Comparison of ENCODE assay signal across 14 cellular contexts in the genomic region with DNA sequence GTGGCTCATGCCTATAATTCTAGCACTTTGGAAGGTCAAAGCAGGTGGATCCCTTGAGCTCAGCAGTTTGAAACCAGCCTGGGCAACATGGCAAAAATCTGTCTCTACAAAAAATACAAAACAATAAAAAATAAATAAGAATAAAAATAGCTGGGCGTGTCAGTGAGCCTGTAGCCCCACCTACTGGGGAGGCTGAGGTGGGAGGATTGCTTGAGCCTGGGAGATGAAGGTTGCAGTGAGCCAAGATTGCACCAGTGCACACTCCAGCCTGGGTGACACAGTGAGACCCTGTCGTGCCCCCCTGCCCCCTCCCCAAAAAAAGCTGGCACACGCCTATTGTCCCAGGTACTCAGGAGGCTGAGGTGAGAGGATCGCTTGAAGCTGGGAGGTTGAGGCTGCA. TPM values are rescaled to one million over a fixed set of nuclear protein-coding genes. Genes with fewer than 3 reads are reported as not detected.
DNase-seq lines count a peak whose midpoint lies in the region; ATAC-seq and TF ChIP-seq lines count a peak whose summit lies in the region.
"Had no signal": no experiment of that assay in that cellular context is flagged by ENCODE, and none has a peak within 500 bp of the region (broad histone marks: within the 10 kb centered on the region; RNA-seq: fewer than 3 reads in every experiment).

No MANE protein-coding gene starts in this region.

- peaks cover 10% of the 10 kb centered on the region for H3K27me3 Mint-ChIP-seq in activated naive CD4-positive, alpha-beta T cell treated with anti-CD3 and anti-CD28 coated beads for 36 hours (ENCODE audit: low read depth)

- no peak overlapping the region for H3K4me2 ChIP-seq in smooth muscle cell

- H3K27me3 ChIP-seq in colonic mucosa (no peaks in the 10 kb centered on the region), smooth muscle cell (ENCODE audit: low read depth) (no peaks in the 10 kb centered on the region)

- no peaks in the 10 kb centered on the region for H4K20me1 ChIP-seq in smooth muscle cell (ENCODE audit: low read depth)

- H3K27ac ChIP-seq in colonic mucosa: no peak overlapping the region
- no peak overlapping the region for H3K27ac ChIP-seq in smooth muscle cell (ENCODE audit: low read depth)

- H3K36me3 ChIP-seq in colonic mucosa (no peaks in the 10 kb centered on the region), smooth muscle cell (ENCODE audit: low read depth) (no peaks in the 10 kb centered on the region)

- TF ChIP-seq CTCF in LNCAP (IDR thresholded peaks at IDR 0.05) (peak; percentile 17; the same call in 1 of the 2 replicates), colonic mucosa (IDR thresholded peaks at IDR 0.05) (peak; percentile 20), smooth muscle cell (IDR thresholded peaks at IDR 0.05; ENCODE audit: borderline replicate concordance, insufficient read depth, poor library complexity, severe bottlenecking) (peak; percentile 14)

- peaks cover 11% of the 10 kb centered on the region for H3K4me1 Mint-ChIP-seq in activated naive CD4-positive, alpha-beta T cell treated with anti-CD3 and anti-CD28 coated beads for 36 hours (ENCODE audit: low read depth)
- H3K4me1 Mint-ChIP-seq: B cell had no signal

- H3K4me3 ChIP-seq in colonic mucosa: no peak overlapping the region
- H3K4me3 ChIP-seq in smooth muscle cell: no peak overlapping the region

- H3K9me3 Mint-ChIP-seq in activated naive CD4-positive, alpha-beta T cell treated with anti-CD3 and anti-CD28 coated beads for 36 hours: no peaks in the 10 kb centered on the region

- no peak overlapping the region for H3K4me3 Mint-ChIP-seq in activated naive CD4-positive, alpha-beta T cell treated with anti-CD3 and anti-CD28 coated beads for 36 hours
- H3K4me3 Mint-ChIP-seq: B cell, naive B cell had no signal

- no peak overlapping the region for H3K9ac ChIP-seq in colonic mucosa (ENCODE audit: low read depth in 2 of 2, low read length in 2 of 2)
- no peak overlapping the region for H3K9ac ChIP-seq in smooth muscle cell (ENCODE audit: low read depth)

- intact Hi-C loops in activated naive CD4-positive, alpha-beta T cell treated with anti-CD3 and anti-CD28 coated beads for 36 hours (cut with micrococcal nuclease): loop anchor here (1.0 to 5.0 kb wide), 2 partner anchors 199 to 219 kb away; a partner anchor contains a TSS
- intact Hi-C loops in colonic mucosa (cut with DNase I): no loop called here

- no peaks in the 10 kb centered on the region for H3K4me1 ChIP-seq in colonic mucosa
- no peaks in the 10 kb centered on the region for H3K4me1 ChIP-seq in smooth muscle cell (ENCODE audit: low read depth)

- H3K9me3 ChIP-seq in colonic mucosa (no peaks in the 10 kb centered on the region), smooth muscle cell (replicated peaks; ENCODE audit: low read depth) (no peaks in the 10 kb centered on the region)

- peak; percentile 52 for DNase-seq in activated naive CD4-positive, alpha-beta T cell treated with anti-CD3 and anti-CD28 coated beads for 36 hours
- DNase-seq in activated naive CD4-positive, alpha-beta T cell (lab: John Stamatoyannopoulos, UW): no peak
- no peak for DNase-seq in colonic mucosa
- DNase-seq in smooth muscle cell (lab: John Stamatoyannopoulos, UW; ENCODE audit: unreplicated experiment): no peak
- no peak for DNase-seq in activated gamma-delta T cell (lab: John Stamatoyannopoulos, UW)
- DNase-seq in NCI-H446 (lab: John Stamatoyannopoulos, UW): no peak
- DNase-seq: activated CD4-positive, CD25-positive, alpha-beta regulatory T cell treated with anti-CD3 and anti-CD28 coated beads, Interleukin-2, amount 50 U/mL, for 72 hours; amniotic stem cell; naive B cell; NCI-H2171; SHP77 treated with DMSO at 0.1 percent for 48 hours had no signal

- CTCF ChIA-PET in activated naive CD4-positive, alpha-beta T cell treated with anti-CD3 and anti-CD28 coated beads for 36 hours (lab: Charles Lee): interaction anchor here (0.5 to 1.6 kb wide), 9 partner anchors 17 to 220 kb away, joined by 3 to 6 read pairs (median 4); a partner anchor contains a TSS

- no peak overlapping the region for H3K27ac Mint-ChIP-seq in activated naive CD4-positive, alpha-beta T cell treated with anti-CD3 and anti-CD28 coated beads for 36 hours
- H3K27ac Mint-ChIP-seq: B cell had no signal

- H3F3A ChIP-seq in smooth muscle cell (ENCODE audit: low read depth): no peaks in the 10 kb centered on the region

- H3K36me3 Mint-ChIP-seq in activated naive CD4-positive, alpha-beta T cell treated with anti-CD3 and anti-CD28 coated beads for 36 hours (ENCODE audit: low read depth): no peaks in the 10 kb centered on the region
- H3K36me3 Mint-ChIP-seq: naive B cell had no signal

- no peak overlapping the region for H2AFZ ChIP-seq in smooth muscle cell (ENCODE audit: low read depth)

- no peaks in the 10 kb centered on the region for H3K79me2 ChIP-seq in smooth muscle cell (ENCODE audit: low read depth)

- WGBS in smooth muscle cell (ENCODE audit: low lambda C conversion rate): 81% methylated on average over 4 of the region's 4 CpGs

- no peak for ATAC-seq in GM18511 (IDR thresholded peaks at IDR 0.05; ENCODE audit: unreplicated experiment)

RNA-seq across cellular contexts. Expression of a gene that starts 35.1 kb away (rescaled TPM):
- 100 to 1,000 TPM; 126 to 127 TPM for total RNA-seq in activated naive CD4-positive, alpha-beta T cell treated with anti-CD3 and anti-CD28 coated beads for 36 hours
- 100 to 1,000 TPM in 1 of 2 donors, 10 to 100 TPM in 1; 89.4 to 111 TPM for total RNA-seq in colonic mucosa
- total RNA-seq in smooth muscle cell: 45.7 and 57.8 TPM in 2 replicates
- polyA plus RNA-seq in smooth muscle cell: 28.2 and 33.8 TPM in 2 replicates
